Comparison of ENCODE assay signal across 8 cellular contexts in genomic region chr18:74497308-74497640, GRCh38. TPM values are rescaled to one million over a fixed set of nuclear protein-coding genes. Genes with fewer than 3 reads are reported as not detected.
DNase-seq lines count a peak whose midpoint lies in the region; ATAC-seq, FAIRE-seq and TF ChIP-seq lines count a peak whose summit lies in the region.

No MANE protein-coding gene starts in this region.

- H4K20me1 ChIP-seq in GM12878 (ENCODE audit: control insufficient read depth, insufficient read depth), result no peaks in the 10 kb centered on the region

- TF ChIP-seq CTCF in A549 (IDR thresholded peaks at IDR 0.05), result no peak
- no peak for TF ChIP-seq CTCF in HFF-Myc (IDR thresholded peaks at IDR 0.05; ENCODE audit: low read depth, low read length, missing control alignments)
- TF ChIP-seq CTCF in GM12878 (IDR thresholded peaks at IDR 0.05 in 2 of 3, conservative IDR thresholded peaks at IDR 0.05 in 1 of 3; ENCODE audit: control insufficient read depth in 2 of 3, extremely low read depth in 1 of 3, insufficient read depth in 1 of 3, low read depth in 3 of 3, low read length in 3 of 3), result no peak

- H3K4me1 ChIP-seq in A549, result peaks cover 6% of the 10 kb centered on the region; the same call in 1 of the 3 replicates
- H3K4me1 ChIP-seq in GM12878 (ENCODE audit: control insufficient read depth, insufficient read depth, low read length), result peaks cover 18% of the 10 kb centered on the region
- peaks cover 5% of the 10 kb centered on the region for H3K4me1 ChIP-seq in mesendoderm (ENCODE audit: control insufficient read depth, low read depth, low read length)

- H3K9ac ChIP-seq in GM12878 (ENCODE audit: control insufficient read depth, insufficient read depth, low read length) (peak overlapping the region; percentile 83; the same call in 1 of the 2 replicates), mesendoderm (ENCODE audit: low read length) (peak overlapping the region; percentile 97)

- DNase-seq in A549 (ENCODE audit: low read depth in 1 of 2, low spot score in 1 of 2) (no peak), HFF-Myc (ENCODE audit: extremely low read depth, low read depth) (no peak), GM12878 (ENCODE audit: low read depth, low spot score) (no peak), mesendoderm (no peak), posterior vena cava (ENCODE audit: low spot score) (no peak), cerebellar cortex (ENCODE audit: low spot score) (no peak), hypothalamus (lab: John Stamatoyannopoulos, UW) (no peak)

- no TSS peak for BruUV-seq in GM12878 (replicated peaks; lab: Mats Ljungman, UMichigan)

- H3K23ac ChIP-seq in mesendoderm (ENCODE audit: low read length), result no peak overlapping the region

- H4K5ac ChIP-seq in mesendoderm (ENCODE audit: low read length), result no peak overlapping the region

- H3K27me3 ChIP-seq in GM12878 (replicated peaks in 1 of 2; ENCODE audit: control insufficient read depth in 2 of 2, insufficient read depth in 2 of 2, low read length in 1 of 2), result no peaks in the 10 kb centered on the region
- no peaks in the 10 kb centered on the region for H3K27me3 ChIP-seq in mesendoderm (ENCODE audit: insufficient read depth, low read length, poor library complexity)

- no peak overlapping the region for H3K18ac ChIP-seq in mesendoderm (ENCODE audit: low read length)

- peaks cover 55% of the 10 kb centered on the region for H3K79me2 ChIP-seq in GM12878 (ENCODE audit: control insufficient read depth, insufficient read depth, low read length)
- peaks cover 30% of the 10 kb centered on the region for H3K79me2 ChIP-seq in mesendoderm (ENCODE audit: control insufficient read depth, insufficient read depth, low read length)

- H3K9me3 ChIP-seq in A549, result no peaks in the 10 kb centered on the region
- H3K9me3 ChIP-seq in GM12878 (replicated peaks; ENCODE audit: control insufficient read depth, insufficient read depth, low read length), result no peaks in the 10 kb centered on the region

- in situ Hi-C loops in GM12878 (cut with MboI), result loop anchor here (5.0 kb wide), 3 partner anchors 100 to 300 kb away; partner anchors contain the start of gene ZNF407

- no peak overlapping the region for H2AK5ac ChIP-seq in mesendoderm (ENCODE audit: low read length)

- CTCF ChIA-PET in A549 (lab: Yijun Ruan, JAX) (interaction anchor here (1.8 kb wide), 1 partner anchor 55 kb away, joined by 5 read pairs; no protein-coding TSS in a partner anchor), GM12878 (lab: Yijun Ruan, JAX) (interaction anchor here (0.6 kb wide), 2 partner anchors 206 to 528 kb away, joined by 3 read pairs; partner anchors contain the start of gene CYB5A)

- SMC1A ChIA-PET in GM12878 (lab: Charles Lee; ENCODE audit: uncharacterized antibody, unreplicated experiment), result no interaction called here

- no peak for ATAC-seq in A549
- no peak for ATAC-seq in GM12878
- ATAC-seq in HG03378 (IDR thresholded peaks at IDR 0.05; ENCODE audit: unreplicated experiment), result no peak

- no peak for FAIRE-seq in A549 (lab: Jason Lieb, UNC)
- FAIRE-seq in GM12878 (lab: Jason Lieb, UNC), result no peak

- H3K27ac ChIP-seq in A549 (peak overlapping the region; percentile 92 to 98), GM12878 (ENCODE audit: control insufficient read depth, insufficient read depth) (peak overlapping the region; percentile 76), mesendoderm (ENCODE audit: low read depth, low read length) (no peak overlapping the region)

- H3K36me3 ChIP-seq in GM12878 (ENCODE audit: control insufficient read depth in 2 of 2, insufficient read depth in 2 of 2, low read length in 1 of 2), result peaks cover 0 to 3% of the 10 kb centered on the region in 2 experiments; a peak in 1 of 4 replicates
- H3K36me3 ChIP-seq in mesendoderm (ENCODE audit: control insufficient read depth, insufficient read depth, low read length), result no peaks in the 10 kb centered on the region

- peak overlapping the region; percentile 88 for H3K4me2 ChIP-seq in A549
- H3K4me2 ChIP-seq in GM12878 (ENCODE audit: control insufficient read depth, insufficient read depth), result peak overlapping the region; percentile 98
- peak overlapping the region; percentile 72 for H3K4me2 ChIP-seq in mesendoderm (ENCODE audit: low read length)

- TF ChIP-seq RAD21 in A549 (conservative IDR thresholded peaks at IDR 0.05 in 1 of 2, IDR thresholded peaks at IDR 0.05 in 1 of 2) (no peak), GM12878 (IDR thresholded peaks at IDR 0.05; ENCODE audit: insufficient read depth, low read depth, low read length) (no peak)

- peaks cover 12% of the 10 kb centered on the region for H3K79me1 ChIP-seq in mesendoderm (ENCODE audit: low read length)

- WGBS in A549 (ENCODE audit: missing lambda C conversion rate), result 95% methylated on average over 7 of the region's 7 CpGs
- WGBS in GM12878 (ENCODE audit: insufficient coverage, insufficient replicate concordance, low lambda C conversion rate, missing lambda C conversion rate), result 10% methylated on average over 7 of the region's 7 CpGs
- WGBS in mesendoderm (ENCODE audit: extremely low coverage, insufficient coverage, low lambda C conversion rate), result no CpG with 5 or more reads among the region's 7 CpGs

- RAD21 ChIA-PET in GM12878 (lab: Charles Lee; ENCODE audit: unreplicated experiment), result no interaction called here

- H2BK120ac ChIP-seq in mesendoderm (ENCODE audit: low read depth, low read length), result no peak overlapping the region

- POLR2A ChIA-PET in A549 (lab: Yijun Ruan, JAX), result no interaction called here
- POLR2A ChIA-PET in GM12878 (lab: Charles Lee), result interaction anchor here (0.9 kb wide), 1 partner anchor 50 kb away, joined by 3 read pairs; no protein-coding TSS in a partner anchor

- no peak for TF ChIP-seq EP300 in A549 (IDR thresholded peaks at IDR 0.05)
- TF ChIP-seq EP300 in GM12878 (IDR thresholded peaks at IDR 0.05; ENCODE audit: borderline replicate concordance in 1 of 2, control insufficient read depth in 1 of 2, low read depth in 2 of 2, low read length in 2 of 2), result no peak

- no peak overlapping the region for H2AFZ ChIP-seq in GM12878 (ENCODE audit: control insufficient read depth, low read depth, low read length)

- H3K4ac ChIP-seq in mesendoderm (ENCODE audit: low read depth, low read length), result no peak overlapping the region

- peak overlapping the region; percentile 99 for H3K56ac ChIP-seq in mesendoderm (ENCODE audit: low read length)

- intact Hi-C loops in GM12878 (cut with micrococcal nuclease; ENCODE audit: unreplicated experiment), result loop anchor here (5.0 to 10.0 kb wide), 4 partner anchors 205 to 1998 kb away; partner anchors contain the start of genes CYB5A, FBXO15, PTGR3 and TIMM21
- intact Hi-C loops in posterior vena cava (cut with DNase I), result loop anchor here in 1 of 2 donors (5.0 kb wide), 1 partner anchor 100 kb away; the partner anchor contains the start of gene ZNF407

- no peak overlapping the region for H2BK15ac ChIP-seq in mesendoderm (replicated peaks; ENCODE audit: low read depth)

- H3K4me3 ChIP-seq in A549 (peak overlapping the region; percentile 94), HFF-Myc (replicated peaks; ENCODE audit: low read depth, low read length) (peak overlapping the region; percentile 86), GM12878 (peak overlapping the region; percentile 80), mesendoderm (ENCODE audit: low read length) (no peak overlapping the region)

- no peak for TF ChIP-seq POLR2A in A549 (IDR thresholded peaks at IDR 0.05; ENCODE audit: low read length)
- TF ChIP-seq POLR2A in GM12878 (IDR thresholded peaks at IDR 0.05; ENCODE audit: low read depth, low read length), result no peak

- no peak overlapping the region for H2BK5ac ChIP-seq in mesendoderm (ENCODE audit: low read length)

- no peak overlapping the region for H4K8ac ChIP-seq in mesendoderm (ENCODE audit: low read depth, low read length)

RNA-seq across cellular contexts. Expression of gene CNDP2, which starts 1.1 kb away (rescaled TPM):
- 77.6 and 93.7 TPM in 2 replicates for polyA plus RNA-seq in A549 (2011; rRNA removed)
- 78.7 and 81.3 TPM in 2 replicates for polyA plus RNA-seq in A549 (2012; cell fraction: cytosol; rRNA removed)
- polyA plus RNA-seq in A549 (2012; cell fraction: nucleus; rRNA removed), result 82.9 and 99.3 TPM in 2 replicates
- polyA plus RNA-seq in A549 (2017; fragmentation: RNase III; extraction: RNeasy Plus Mini Kit Qiagen cat#74134 plus additional on column Dnase treatment), result 104 to 107 TPM (median 106 TPM) in 3 replicates
- 101 and 102 TPM in 2 replicates for polyA minus RNA-seq in A549 (2011; rRNA and poly(A)+ RNA removed)
- total RNA-seq in GM12878 (2013; cell fraction: nucleolus; rRNA removed), result 144 and 166 TPM in 2 replicates
- total RNA-seq in GM12878 (2014; rRNA removed), result 104 and 109 TPM in 2 replicates
- total RNA-seq in GM12878 (2014; rRNA removed; fragmentation: Illumina TruSeq; extraction: Trizol), result 70.8 and 75.5 TPM in 2 replicates
- total RNA-seq in GM12878 (2021), result 174 and 181 TPM in 2 replicates
- polyA plus RNA-seq in GM12878 (2011; ENCODE audit: low read depth), result 125 TPM
- 177 and 181 TPM in 2 replicates for polyA plus RNA-seq in GM12878 (2011; rRNA removed)
- polyA plus RNA-seq in GM12878 (2011; cell fraction: cytosol; rRNA removed), result 185 and 186 TPM in 2 replicates
- polyA plus RNA-seq in GM12878 (2011; cell fraction: nucleus; rRNA removed), result 124 and 184 TPM in 2 replicates
- 134 and 144 TPM in 2 replicates for polyA plus RNA-seq in GM12878 (2012)
- 196 and 205 TPM in 2 replicates for polyA plus RNA-seq in GM12878 (2014; fragmentation: Illumina TruSeq; extraction: Trizol)
- polyA plus RNA-seq in GM12878 (2014; fragmentation: Nextera tagmentation; extraction: Ambion mirVana), result 100 to 1,000 TPM in 1 of 2 experiments, 10 to 100 TPM in 1; 63.5 to 101 TPM
- polyA plus RNA-seq in GM12878 (2014; rRNA removed), result 128 and 136 TPM in 2 replicates
- polyA plus RNA-seq in GM12878 (2016; fragmentation: Nextera tagmentation; extraction: Ambion mirVana), result 100 to 1,000 TPM; 196 to 213 TPM
- 167 and 190 TPM in 2 replicates for polyA minus RNA-seq in GM12878 (2011; rRNA and poly(A)+ RNA removed)
- polyA minus RNA-seq in GM12878 (2011; cell fraction: cytosol; rRNA and poly(A)+ RNA removed), result 64.7 and 79.8 TPM in 2 replicates
- polyA minus RNA-seq in GM12878 (2011; cell fraction: nucleus; rRNA and poly(A)+ RNA removed), result 66.1 and 137 TPM in 2 replicates
- polyA plus RNA-seq in mesendoderm (2013, experiment 1 of 2), result 171 TPM
- polyA plus RNA-seq in mesendoderm (2013, experiment 2 of 2), result 171 TPM
- 10 to 100 TPM; 73.5 to 75.0 TPM for total RNA-seq in posterior vena cava

RNA-seq across cellular contexts. Expression of gene CNDP1, which starts 37.0 kb away (rescaled TPM):
- polyA plus RNA-seq in A549 (2011; rRNA removed) (0.16 TPM in 1 of 2 replicates, not detected in the other), A549 (2017; fragmentation: RNase III; extraction: RNeasy Plus Mini Kit Qiagen cat#74134 plus additional on column Dnase treatment) (not detected in 3 replicates), GM12878 (2011; rRNA removed) (not detected in 2 replicates), GM12878 (2014; fragmentation: Illumina TruSeq; extraction: Trizol) (0.04 TPM in 1 of 2 replicates, not detected in the other), GM12878 (2014; fragmentation: Nextera tagmentation; extraction: Ambion mirVana) (not detected), GM12878 (2014; rRNA removed) (not detected in 2 replicates), GM12878 (2016; fragmentation: Nextera tagmentation; extraction: Ambion mirVana) (under 1 TPM in 1 of 2 experiments, not detected in 1; 0.05 TPM)
- not detected in 2 replicates for polyA plus RNA-seq in A549 (2012; cell fraction: cytosol; rRNA removed)
- not detected in 2 replicates for polyA plus RNA-seq in A549 (2012; cell fraction: nucleus; rRNA removed)
- not detected in 2 replicates for polyA minus RNA-seq in A549 (2011; rRNA and poly(A)+ RNA removed)
- total RNA-seq in GM12878 (2013; cell fraction: nucleolus; rRNA removed), result 0.39 TPM in 1 of 2 replicates, not detected in the other
- total RNA-seq in GM12878 (2014; rRNA removed) (not detected in 2 replicates), GM12878 (2014; rRNA removed; fragmentation: Illumina TruSeq; extraction: Trizol) (not detected in 2 replicates), GM12878 (2021) (not detected in 2 replicates), posterior vena cava (under 1 TPM in 1 of 2 donors, not detected in 1; 0.19 TPM)
- not detected for polyA plus RNA-seq in GM12878 (2011; ENCODE audit: low read depth)
- 0.09 TPM in 1 of 2 replicates, not detected in the other for polyA plus RNA-seq in GM12878 (2011; cell fraction: cytosol; rRNA removed)
- 0.28 and 0.42 TPM in 2 replicates for polyA plus RNA-seq in GM12878 (2011; cell fraction: nucleus; rRNA removed)
- polyA plus RNA-seq in GM12878 (2012), result 0.03 and 0.11 TPM in 2 replicates
- polyA minus RNA-seq in GM12878 (2011; rRNA and poly(A)+ RNA removed), result not detected in 2 replicates
- not detected in 2 replicates for polyA minus RNA-seq in GM12878 (2011; cell fraction: cytosol; rRNA and poly(A)+ RNA removed)
- polyA minus RNA-seq in GM12878 (2011; cell fraction: nucleus; rRNA and poly(A)+ RNA removed), result not detected in 2 replicates
- polyA plus RNA-seq in mesendoderm (2013, experiment 1 of 2), result 0.04 TPM
- 0.03 TPM for polyA plus RNA-seq in mesendoderm (2013, experiment 2 of 2)

RNA-seq across cellular contexts. Expression of gene DIPK1C, which starts 40.2 kb away (rescaled TPM):
- polyA plus RNA-seq in A549 (2011; rRNA removed), result not detected in 2 replicates
- polyA plus RNA-seq in A549 (2012; cell fraction: cytosol; rRNA removed), result not detected in 2 replicates
- not detected in 2 replicates for polyA plus RNA-seq in A549 (2012; cell fraction: nucleus; rRNA removed)
- polyA plus RNA-seq in A549 (2017; fragmentation: RNase III; extraction: RNeasy Plus Mini Kit Qiagen cat#74134 plus additional on column Dnase treatment), result not detected in 3 replicates
- polyA minus RNA-seq in A549 (2011; rRNA and poly(A)+ RNA removed), result not detected in 2 replicates
- total RNA-seq in GM12878 (2013; cell fraction: nucleolus; rRNA removed), result not detected in 2 replicates
- total RNA-seq in GM12878 (2014; rRNA removed), result not detected in 2 replicates
- total RNA-seq in GM12878 (2014; rRNA removed; fragmentation: Illumina TruSeq; extraction: Trizol), result not detected in 2 replicates
- total RNA-seq in GM12878 (2021), result not detected in 2 replicates
- polyA plus RNA-seq in GM12878 (2011; ENCODE audit: low read depth), result not detected
- not detected in 2 replicates for polyA plus RNA-seq in GM12878 (2011; rRNA removed)
- not detected in 2 replicates for polyA plus RNA-seq in GM12878 (2011; cell fraction: cytosol; rRNA removed)
- not detected in 2 replicates for polyA plus RNA-seq in GM12878 (2011; cell fraction: nucleus; rRNA removed)
- not detected in 2 replicates for polyA plus RNA-seq in GM12878 (2012)
- polyA plus RNA-seq in GM12878 (2014; fragmentation: Illumina TruSeq; extraction: Trizol), result not detected in 2 replicates
- polyA plus RNA-seq in GM12878 (2014; fragmentation: Nextera tagmentation; extraction: Ambion mirVana), result not detected
- polyA plus RNA-seq in GM12878 (2014; rRNA removed), result not detected in 2 replicates
- not detected for polyA plus RNA-seq in GM12878 (2016; fragmentation: Nextera tagmentation; extraction: Ambion mirVana)
- not detected in 2 replicates for polyA minus RNA-seq in GM12878 (2011; rRNA and poly(A)+ RNA removed)
- polyA minus RNA-seq in GM12878 (2011; cell fraction: cytosol; rRNA and poly(A)+ RNA removed), result not detected in 2 replicates
- not detected in 2 replicates for polyA minus RNA-seq in GM12878 (2011; cell fraction: nucleus; rRNA and poly(A)+ RNA removed)
- not detected for polyA plus RNA-seq in mesendoderm (2013, experiment 1 of 2)
- polyA plus RNA-seq in mesendoderm (2013, experiment 2 of 2), result not detected
- not detected for total RNA-seq in posterior vena cava
